ENCODE assay signal across 13 cellular contexts in genomic region chr18:3104190-3105054, GRCh38.
DNase-seq lines count a peak whose midpoint lies in the region; ATAC-seq and TF ChIP-seq lines count a peak whose summit lies in the region.
"Had no signal": no experiment of that assay in that cellular context is flagged by ENCODE, and none has a peak within 500 bp of the region (broad histone marks: within the 10 kb centered on the region; RNA-seq: fewer than 3 reads in every experiment).

No MANE protein-coding gene starts in this region.

- no peak for TF ChIP-seq CTCF in astrocyte of the cerebellum (IDR thresholded peaks at IDR 0.05; ENCODE audit: low read depth, low read length, missing control alignments)

- no peak overlapping the region for H3K4me3 ChIP-seq in astrocyte of the cerebellum (ENCODE audit: low read depth, low read length)
- H3K4me3 ChIP-seq: neural progenitor cell had no signal

- H3K27ac Mint-ChIP-seq in activated T-helper 2 cell treated with anti-CD3 and anti-CD28 coated beads, Interferon-gamma antibody, Interleukin-2, Interleukin-4, amounts not matched to agents 10 μg/mL and 5 μg/mL and 100 μg/mL, durations not matched to agents 14 hours and 24 hours and 36 hours: no peak overlapping the region
- H3K27ac Mint-ChIP-seq: activated naive CD4-positive, alpha-beta T cell treated with anti-CD3 and anti-CD28 coated beads for 36 hours; neural progenitor cell had no signal

- no peak overlapping the region for H3K4me3 Mint-ChIP-seq in activated T-helper 2 cell treated with anti-CD3 and anti-CD28 coated beads, Interferon-gamma antibody, Interleukin-2, Interleukin-4, amounts not matched to agents 10 μg/mL and 5 μg/mL and 100 μg/mL, durations not matched to agents 14 hours and 24 hours and 36 hours (ENCODE audit: low read depth)
- H3K4me3 Mint-ChIP-seq: activated naive CD4-positive, alpha-beta T cell treated with anti-CD3 and anti-CD28 coated beads for 36 hours; neural progenitor cell had no signal

- DNase-seq in left ventricle myocardium superior (no peak), Right ventricle myocardium inferior (ENCODE audit: missing footprints) (no peak), astrocyte of the cerebellum (ENCODE audit: low read depth) (peak; percentile 16), glomerular endothelial cell (ENCODE audit: extremely low read depth, low read depth, low spot score) (peak; percentile 56), retina (no peak), superior temporal gyrus (ENCODE audit: extremely low spot score) (no peak)
- no peak for DNase-seq in activated T-helper 2 cell treated with anti-CD3 and anti-CD28 coated beads, Interferon-gamma antibody, Interleukin-2, Interleukin-4, amounts not matched to agents 10 μg/mL and 5 μg/mL and 100 μg/mL, durations not matched to agents 14 hours and 24 hours and 36 hours (ENCODE audit: low spot score)
- DNase-seq: activated CD4-positive, alpha-beta T cell treated with anti-CD3 and anti-CD28 coated beads, Interleukin-2, amount 50 U/mL, for 1 hour; activated naive CD4-positive, alpha-beta T cell treated with anti-CD3 and anti-CD28 coated beads for 36 hours; AML-193; Karpas-422 had no signal

- no peaks in the 10 kb centered on the region for H3K9me3 Mint-ChIP-seq in activated T-helper 2 cell treated with anti-CD3 and anti-CD28 coated beads, Interferon-gamma antibody, Interleukin-2, Interleukin-4, amounts not matched to agents 10 μg/mL and 5 μg/mL and 100 μg/mL, durations not matched to agents 14 hours and 24 hours and 36 hours
- H3K9me3 Mint-ChIP-seq: activated naive CD4-positive, alpha-beta T cell treated with anti-CD3 and anti-CD28 coated beads for 36 hours; neural progenitor cell had no signal

- H3K36me3 Mint-ChIP-seq in activated T-helper 2 cell treated with anti-CD3 and anti-CD28 coated beads, Interferon-gamma antibody, Interleukin-2, Interleukin-4, amounts not matched to agents 10 μg/mL and 5 μg/mL and 100 μg/mL, durations not matched to agents 14 hours and 24 hours and 36 hours (ENCODE audit: low read depth): no peaks in the 10 kb centered on the region
- H3K36me3 Mint-ChIP-seq: neural progenitor cell had no signal

- H3K4me1 Mint-ChIP-seq in activated T-helper 2 cell treated with anti-CD3 and anti-CD28 coated beads, Interferon-gamma antibody, Interleukin-2, Interleukin-4, amounts not matched to agents 10 μg/mL and 5 μg/mL and 100 μg/mL, durations not matched to agents 14 hours and 24 hours and 36 hours (ENCODE audit: low read depth): no peaks in the 10 kb centered on the region

- peak; percentile 14 for ATAC-seq in left ventricle myocardium superior
- no peak for ATAC-seq in Right ventricle myocardium inferior
- ATAC-seq in HG03196 (IDR thresholded peaks at IDR 0.05; ENCODE audit: unreplicated experiment): no peak

- in situ Hi-C loops in astrocyte of the cerebellum (cut with HindIII; ENCODE audit: low sequenced_read_pairs): no loop called here

- intact Hi-C loops in left ventricle myocardium superior (cut with micrococcal nuclease): no loop called here
- intact Hi-C loops in Right ventricle myocardium inferior (cut with DNase I): no loop called here
- intact Hi-C loops in activated T-helper 2 cell treated with anti-CD3 and anti-CD28 coated beads, Interferon-gamma antibody, Interleukin-2, Interleukin-4, amounts not matched to agents 10 μg/mL and 5 μg/mL and 100 μg/mL, durations not matched to agents 14 hours and 24 hours and 36 hours (cut with micrococcal nuclease): no loop called here

- peaks cover 3% of the 10 kb centered on the region for H3K27me3 Mint-ChIP-seq in activated T-helper 2 cell treated with anti-CD3 and anti-CD28 coated beads, Interferon-gamma antibody, Interleukin-2, Interleukin-4, amounts not matched to agents 10 μg/mL and 5 μg/mL and 100 μg/mL, durations not matched to agents 14 hours and 24 hours and 36 hours (ENCODE audit: low read depth)

Comparison
In these comparisons a context has a peak if more than half of its experiments do, and no peak if none do; other contexts are left out.
1. DNase-seq: peak in astrocyte of the cerebellum (single experiment) and glomerular endothelial cell (single experiment); none in left ventricle myocardium superior (single experiment), Right ventricle myocardium inferior (single experiment), retina (single experiment), activated T-helper 2 cell treated with anti-CD3 and anti-CD28 coated beads, Interferon-gamma antibody, Interleukin-2, Interleukin-4, amounts not matched to agents 10 μg/mL and 5 μg/mL and 100 μg/mL, durations not matched to agents 14 hours and 24 hours and 36 hours (single experiment) and superior temporal gyrus (single experiment).